Comparison of ENCODE assay signal across 8 cellular contexts in genomic region chr14:57692671-57693070, GRCh38.
DNase-seq lines count a peak whose midpoint lies in the region; TF ChIP-seq lines count a peak whose summit lies in the region.

No MANE protein-coding gene starts in this region.

- TF ChIP-seq CTCF in colonic mucosa (IDR thresholded peaks at IDR 0.05) (peak; percentile 19), retinal pigment epithelial cell (conservative IDR thresholded peaks at IDR 0.05; ENCODE audit: low read depth, low read length) (peak; percentile 66)

- H3K27ac ChIP-seq in colonic mucosa (no peak overlapping the region), caudate nucleus (ENCODE audit: low read depth, low read length) (no peak overlapping the region)

- no peaks in the 10 kb centered on the region for H3K9me3 ChIP-seq in colonic mucosa

- DNase-seq in NCI-H510A treated with DMSO at 0.1 percent for 48 hours (lab: John Stamatoyannopoulos, UW) (peak; percentile 33), NCI-H510A (lab: John Stamatoyannopoulos, UW) (no peak), NCI-H2171 treated with DMSO at 0.1 percent for 48 hours (lab: John Stamatoyannopoulos, UW) (peak; percentile 62), colonic mucosa (no peak), retinal pigment epithelial cell (ENCODE audit: low read depth) (peak; percentile 26), caudate nucleus (lab: John Stamatoyannopoulos, UW) (no peak)
- DNase-seq in activated CD4-positive, alpha-beta T cell treated with anti-CD3 and anti-CD28 coated beads, Interleukin-2, amount 50 U/mL, for 1 hour: no peak
- DNase-seq in activated T-cell treated with anti-CD3 and anti-CD28 coated beads, Interleukin-2, amount 50 U/mL, for 48 hours: no peak

- H3K9ac ChIP-seq in colonic mucosa (ENCODE audit: low read depth in 2 of 2, low read length in 2 of 2): no peak overlapping the region

- no peak overlapping the region for H3K4me3 ChIP-seq in colonic mucosa
- no peak overlapping the region for H3K4me3 ChIP-seq in retinal pigment epithelial cell (ENCODE audit: low read length)

- H3K27me3 ChIP-seq in colonic mucosa: no peaks in the 10 kb centered on the region

- H3K4me1 ChIP-seq in colonic mucosa: no peaks in the 10 kb centered on the region

- intact Hi-C loops in colonic mucosa (cut with DNase I): loop anchor here (5.0 kb wide), 1 partner anchor 380 kb away; no protein-coding TSS in a partner anchor

- no peaks in the 10 kb centered on the region for H3K36me3 ChIP-seq in colonic mucosa

Comparison
In these comparisons a context has a peak if more than half of its experiments do, and no peak if none do; other contexts are left out.
1. DNase-seq: peak in NCI-H510A treated with DMSO at 0.1 percent for 48 hours (single experiment), NCI-H2171 treated with DMSO at 0.1 percent for 48 hours (single experiment) and retinal pigment epithelial cell (single experiment); none in NCI-H510A (single experiment), colonic mucosa (single experiment), activated CD4-positive, alpha-beta T cell treated with anti-CD3 and anti-CD28 coated beads, Interleukin-2, amount 50 U/mL, for 1 hour (single experiment), activated T-cell treated with anti-CD3 and anti-CD28 coated beads, Interleukin-2, amount 50 U/mL, for 48 hours (0 of 2) and caudate nucleus (0 of 61).